18 cellular contexts compared by ENCODE assay signal in genomic region chr1:84687703-84688460, GRCh38. TPM values are rescaled to one million over a fixed set of nuclear protein-coding genes. Genes with fewer than 3 reads are reported as not detected.
DNase-seq lines count a peak whose midpoint lies in the region; ATAC-seq and TF ChIP-seq lines count a peak whose summit lies in the region.
"Had no signal": no experiment of that assay in that cellular context is flagged by ENCODE, and none has a peak within 500 bp of the region (broad histone marks: within the 10 kb centered on the region; RNA-seq: fewer than 3 reads in every experiment).

No MANE protein-coding gene starts in this region.

- H3K4me3 Mint-ChIP-seq in neural crest cell, result peak overlapping the region; percentile 51

- no peaks in the 10 kb centered on the region for H3K36me3 Mint-ChIP-seq in neural crest cell (ENCODE audit: low read depth)
- H3K36me3 Mint-ChIP-seq: naive B cell had no signal

- H3K4me1 ChIP-seq in Loucy (ENCODE audit: insufficient read depth, low read length, poor library complexity, severe bottlenecking), result peaks cover 75% of the 10 kb centered on the region

- no peak overlapping the region for H3K27ac Mint-ChIP-seq in neural crest cell (ENCODE audit: unreplicated experiment)
- H3K27ac Mint-ChIP-seq: activated naive CD4-positive, alpha-beta T cell treated with anti-CD3 and anti-CD28 coated beads, Interleukin-2, amount 10 ng/mL, durations not matched to agents 7 days and 5 days had no signal

- no peaks in the 10 kb centered on the region for H3K9me3 Mint-ChIP-seq in neural crest cell
- H3K9me3 Mint-ChIP-seq: activated naive CD4-positive, alpha-beta T cell treated with anti-CD3 and anti-CD28 coated beads, Interleukin-2, amount 10 ng/mL, durations not matched to agents 7 days and 5 days; naive B cell; T-helper 1 cell treated with Interleukin-12 subunit alpha and Interleukin-12 subunit beta and Interleukin-4 antibody, amounts not matched to agents 30 μg/mL and 1 μg/mL, for 36 hours had no signal

- peak overlapping the region; percentile 97 for H3K4me3 ChIP-seq in Loucy (ENCODE audit: low read length, poor library complexity, severe bottlenecking)
- H3K4me3 ChIP-seq in cardiac fibroblast (replicated peaks in 1 of 2; ENCODE audit: low read depth in 2 of 2, low read length in 2 of 2), result no peak overlapping the region
- H3K4me3 ChIP-seq: spleen, tibial nerve had no signal

- H3F3A ChIP-seq in Loucy (ENCODE audit: low read depth), result no peaks in the 10 kb centered on the region

- no peaks in the 10 kb centered on the region for H3K27me3 Mint-ChIP-seq in neural crest cell (ENCODE audit: low read depth)
- H3K27me3 Mint-ChIP-seq: activated naive CD4-positive, alpha-beta T cell treated with anti-CD3 and anti-CD28 coated beads, Interleukin-2, amount 10 ng/mL, durations not matched to agents 7 days and 5 days; naive B cell had no signal

- peak; percentile 8 for DNase-seq in DMS 273 (lab: John Stamatoyannopoulos, UW; ENCODE audit: unreplicated experiment)
- no peak for DNase-seq in DMS 273 treated with DMSO at 0.1 percent for 48 hours (lab: John Stamatoyannopoulos, UW)
- peak; percentile 17 to 27 for DNase-seq in cardiac fibroblast (ENCODE audit: low read depth in 2 of 2)
- DNase-seq in neural crest cell (ENCODE audit: low read depth, low spot score), result no peak
- DNase-seq in mesenteric fat pad (ENCODE audit: low spot score), result no peak
- no peak for DNase-seq in dermis blood vessel endothelial cell
- DNase-seq: activated CD4-positive, alpha-beta T cell treated with anti-CD3 and anti-CD28 coated beads, Interleukin-2, amount 50 U/mL, for 1 hour; activated naive CD4-positive, alpha-beta T cell treated with anti-CD3 and anti-CD28 coated beads, Interleukin-2, amount 10 ng/mL, durations not matched to agents 7 days and 5 days; kidney glomerular epithelial cell; naive B cell; NCI-H2029; spleen had no signal

- H3K27me3 ChIP-seq in Loucy (ENCODE audit: insufficient read depth, low read length, poor library complexity, severe bottlenecking), result no peaks in the 10 kb centered on the region
- H3K27me3 ChIP-seq: spleen, tibial nerve had no signal

- peaks cover 67% of the 10 kb centered on the region for H3K79me2 ChIP-seq in Loucy (ENCODE audit: insufficient read depth, low read length)

- peak overlapping the region; percentile 85 for H3K4me2 ChIP-seq in Loucy (ENCODE audit: low read depth, low read length, poor library complexity, severe bottlenecking)

- no peaks in the 10 kb centered on the region for H3K9me2 ChIP-seq in Loucy (replicated peaks; ENCODE audit: low read depth, low read length)

- peaks cover 42% of the 10 kb centered on the region for H3K4me1 Mint-ChIP-seq in neural crest cell

- H2AFZ ChIP-seq in Loucy (ENCODE audit: low read length), result no peak overlapping the region

- no peak for TF ChIP-seq CTCF in Loucy (conservative IDR thresholded peaks at IDR 0.05; ENCODE audit: low read length)
- TF ChIP-seq CTCF in cardiac fibroblast (IDR thresholded peaks at IDR 0.05; ENCODE audit: low read depth, low read length), result no peak
- no peak for TF ChIP-seq CTCF in neural crest cell (conservative IDR thresholded peaks at IDR 0.05)

- peak overlapping the region; percentile 37 for H3K9ac ChIP-seq in Loucy (ENCODE audit: low read depth, low read length, poor library complexity, severe bottlenecking)

- H3K9me3 ChIP-seq in Loucy (ENCODE audit: insufficient read depth, low read depth, low read length), result no peaks in the 10 kb centered on the region
- H3K9me3 ChIP-seq: HAP-1, spleen, tibial nerve had no signal

- no peaks in the 10 kb centered on the region for H3K36me3 ChIP-seq in Loucy (ENCODE audit: insufficient read depth, low read length)
- H3K36me3 ChIP-seq: HAP-1, spleen, tibial nerve had no signal

- ATAC-seq in HG02884 (IDR thresholded peaks at IDR 0.05; ENCODE audit: unreplicated experiment), result no peak
- ATAC-seq: HepG2 had no signal

- H4K20me1 ChIP-seq in Loucy (ENCODE audit: insufficient read depth, low read length, poor library complexity, severe bottlenecking), result peaks cover 23% of the 10 kb centered on the region

RNA-seq across cellular contexts. Expression of gene SSX2IP, which starts 2.4 kb away (rescaled TPM):
- total RNA-seq in neural crest cell (23.3 and 24.4 TPM in 2 replicates), mesenteric fat pad (1.8 TPM), dermis blood vessel endothelial cell (2.9 and 4.5 TPM in 2 replicates)

Comparison
In these comparisons a context has a peak if more than half of its experiments do, and no peak if none do; other contexts are left out.
1. DNase-seq: peak in DMS 273 (single experiment) and cardiac fibroblast (2 of 2); none in DMS 273 treated with DMSO at 0.1 percent for 48 hours (single experiment), neural crest cell (single experiment), mesenteric fat pad (single experiment) and dermis blood vessel endothelial cell (single experiment).